In genomic region chr5:54217826-54218503, GRCh38 we compare ENCODE assay signal across 9 cellular contexts.
DNase-seq lines count a peak whose midpoint lies in the region; ATAC-seq, FAIRE-seq and TF ChIP-seq lines count a peak whose summit lies in the region.
"Had no signal": no experiment of that assay in that cellular context is flagged by ENCODE, and none has a peak within 500 bp of the region (broad histone marks: within the 10 kb centered on the region; RNA-seq: fewer than 3 reads in every experiment).

No MANE protein-coding gene starts in this region.

- peak; percentile 68 for TF ChIP-seq RAD21 in GM12878 (IDR thresholded peaks at IDR 0.05; ENCODE audit: insufficient read depth, low read depth, low read length)

- CTCF ChIA-PET in GM12878 (lab: Yijun Ruan, JAX), result interaction anchor here (0.6 to 1.6 kb wide), 6 partner anchors 10 to 740 kb away, joined by 3 to 5 read pairs (median 3); no protein-coding TSS in a partner anchor

- in situ Hi-C loops in GM12878 (cut with MboI), result no loop called here

- no peak overlapping the region for H3K27ac ChIP-seq in GM12878 (ENCODE audit: control insufficient read depth, insufficient read depth)
- H3K27ac ChIP-seq: BLaER1 treated with 17β-estradiol and CSF1 and Interleukin-3, amounts not matched to agents 10 nM and 100 nM had no signal

- H3K9me3 Mint-ChIP-seq in stimulated activated naive CD8-positive, alpha-beta T cell treated with anti-CD3 and anti-CD28 coated beads, Interleukin-15, amount 100 ng/mL, for 72 hours, result no peaks in the 10 kb centered on the region

- H3K4me3 Mint-ChIP-seq in stimulated activated naive CD8-positive, alpha-beta T cell treated with anti-CD3 and anti-CD28 coated beads, Interleukin-15, amount 100 ng/mL, for 72 hours, result no peak overlapping the region

- TF ChIP-seq EP300 in GM12878 (IDR thresholded peaks at IDR 0.05; ENCODE audit: borderline replicate concordance in 1 of 2, control insufficient read depth in 1 of 2, low read depth in 2 of 2, low read length in 2 of 2), result no peak

- no peaks in the 10 kb centered on the region for H3K9me3 ChIP-seq in GM12878 (replicated peaks; ENCODE audit: control insufficient read depth, insufficient read depth, low read length)
- H3K9me3 ChIP-seq: BLaER1 treated with 17β-estradiol and CSF1 and Interleukin-3, amounts not matched to agents 10 nM and 100 nM had no signal

- no peak overlapping the region for H3K4me3 ChIP-seq in GM12878
- H3K4me3 ChIP-seq: BLaER1 treated with 17β-estradiol and CSF1 and Interleukin-3, amounts not matched to agents 10 nM and 100 nM had no signal

- H3K27me3 ChIP-seq in GM12878 (replicated peaks in 1 of 2; ENCODE audit: control insufficient read depth in 2 of 2, insufficient read depth in 2 of 2, low read length in 1 of 2), result no peaks in the 10 kb centered on the region
- H3K27me3 ChIP-seq: BLaER1 treated with 17β-estradiol and CSF1 and Interleukin-3, amounts not matched to agents 10 nM and 100 nM had no signal

- BruUV-seq in GM12878 (replicated peaks; lab: Mats Ljungman, UMichigan), result no TSS peak

- H3K4me1 ChIP-seq in GM12878 (ENCODE audit: control insufficient read depth, insufficient read depth, low read length), result no peaks in the 10 kb centered on the region

- H3K4me2 ChIP-seq in GM12878 (ENCODE audit: control insufficient read depth, insufficient read depth), result no peak overlapping the region
- H3K4me2 ChIP-seq: BLaER1 treated with 17β-estradiol and CSF1 and Interleukin-3, amounts not matched to agents 10 nM and 100 nM had no signal

- peak; percentile 54 to 78 (median 64); a peak in 5 of 6 replicates for TF ChIP-seq CTCF in GM12878 (IDR thresholded peaks at IDR 0.05 in 2 of 3, conservative IDR thresholded peaks at IDR 0.05 in 1 of 3; ENCODE audit: control insufficient read depth in 2 of 3, extremely low read depth in 1 of 3, insufficient read depth in 1 of 3, low read depth in 3 of 3, low read length in 3 of 3)

- POLR2A ChIA-PET in GM12878 (lab: Charles Lee), result no interaction called here

- no peak overlapping the region for H3K9ac ChIP-seq in GM12878 (ENCODE audit: control insufficient read depth, insufficient read depth, low read length)
- H3K9ac ChIP-seq: BLaER1 treated with 17β-estradiol and CSF1 and Interleukin-3, amounts not matched to agents 10 nM and 100 nM had no signal

- DNase-seq in NCI-H2081 (lab: John Stamatoyannopoulos, UW) (peak; percentile 58), NCI-H2081 treated with DMSO at 0.1 percent for 48 hours (lab: John Stamatoyannopoulos, UW) (no peak), NCI-H460 (ENCODE audit: extremely low read depth, low read depth) (peak; percentile 70), GM12878 (ENCODE audit: low read depth, low spot score) (no peak), iPS-NIHi11 (ENCODE audit: low spot score) (peak; percentile 41)
- no peak for DNase-seq in stimulated activated naive CD8-positive, alpha-beta T cell treated with anti-CD3 and anti-CD28 coated beads, Interleukin-15, amount 100 ng/mL, for 72 hours

- no peak overlapping the region for H3K27ac Mint-ChIP-seq in stimulated activated naive CD8-positive, alpha-beta T cell treated with anti-CD3 and anti-CD28 coated beads, Interleukin-15, amount 100 ng/mL, for 72 hours

- ATAC-seq in HG03103 (IDR thresholded peaks at IDR 0.05; ENCODE audit: low read depth, unreplicated experiment) (peak; percentile 68), GM12878 (peak; percentile 70), HG02852 (IDR thresholded peaks at IDR 0.05; ENCODE audit: unreplicated experiment) (no peak)
- ATAC-seq in stimulated activated naive CD8-positive, alpha-beta T cell treated with anti-CD3 and anti-CD28 coated beads, Interleukin-15, amount 100 ng/mL, for 72 hours, result peak; percentile 52

- H3K79me2 ChIP-seq in GM12878 (ENCODE audit: control insufficient read depth, insufficient read depth, low read length), result no peaks in the 10 kb centered on the region

- RAD21 ChIA-PET in GM12878 (lab: Charles Lee; ENCODE audit: unreplicated experiment), result no interaction called here

- no peaks in the 10 kb centered on the region for H3K27me3 Mint-ChIP-seq in stimulated activated naive CD8-positive, alpha-beta T cell treated with anti-CD3 and anti-CD28 coated beads, Interleukin-15, amount 100 ng/mL, for 72 hours

- H3K36me3 ChIP-seq in GM12878 (ENCODE audit: control insufficient read depth in 2 of 2, insufficient read depth in 2 of 2, low read length in 1 of 2), result no peaks in the 10 kb centered on the region
- H3K36me3 ChIP-seq: BLaER1 treated with 17β-estradiol and CSF1 and Interleukin-3, amounts not matched to agents 10 nM and 100 nM had no signal

- H4K20me1 ChIP-seq in GM12878 (ENCODE audit: control insufficient read depth, insufficient read depth), result no peaks in the 10 kb centered on the region

- TF ChIP-seq POLR2A in GM12878 (IDR thresholded peaks at IDR 0.05; ENCODE audit: low read depth, low read length), result no peak

- SMC1A ChIA-PET in GM12878 (lab: Charles Lee; ENCODE audit: uncharacterized antibody, unreplicated experiment), result no interaction called here

- peak; percentile 18 for FAIRE-seq in GM12878 (lab: Jason Lieb, UNC)

- intact Hi-C loops in GM12878 (cut with micrococcal nuclease; ENCODE audit: unreplicated experiment), result loop anchor here (1.0 to 10.0 kb wide), 6 partner anchors 126 to 1046 kb away; partner anchors contain the start of gene NDUFS4

- peaks cover 4% of the 10 kb centered on the region for H3K4me1 Mint-ChIP-seq in stimulated activated naive CD8-positive, alpha-beta T cell treated with anti-CD3 and anti-CD28 coated beads, Interleukin-15, amount 100 ng/mL, for 72 hours

- 70% methylated on average over 8 of the region's 8 CpGs for WGBS in GM12878 (ENCODE audit: insufficient coverage, insufficient replicate concordance, low lambda C conversion rate, missing lambda C conversion rate)

- no peak overlapping the region for H2AFZ ChIP-seq in GM12878 (ENCODE audit: control insufficient read depth, low read depth, low read length)

TF ChIP-seq in GM12878, 131 proteins besides CTCF, POLR2A, EP300 and RAD21 (continues in another document):
- TF ChIP-seq NKRF (conservative IDR thresholded peaks at IDR 0.05), result no peak
- no peak for TF ChIP-seq ZBTB11 (CRISPR knock-in tag; IDR thresholded peaks at IDR 0.05)
- TF ChIP-seq SMAD1 (IDR thresholded peaks at IDR 0.05; ENCODE audit: low read depth, partially characterized antibody), result no peak
- TF ChIP-seq SMC3 (IDR thresholded peaks at IDR 0.05; ENCODE audit: borderline replicate concordance, low read length), result peak; percentile 66

Comparison
In these comparisons a context has a peak if more than half of its experiments do, and no peak if none do; other contexts are left out.
1. DNase-seq: peak in NCI-H2081 (2 of 2), NCI-H460 (single experiment) and iPS-NIHi11 (single experiment); none in NCI-H2081 treated with DMSO at 0.1 percent for 48 hours (single experiment), GM12878 (single experiment) and stimulated activated naive CD8-positive, alpha-beta T cell treated with anti-CD3 and anti-CD28 coated beads, Interleukin-15, amount 100 ng/mL, for 72 hours (0 of 2).